13 cellular contexts compared by ENCODE assay signal in genomic region chr4:109444182-109444844, GRCh38. TPM values are rescaled to one million over a fixed set of nuclear protein-coding genes. Genes with fewer than 3 reads are reported as not detected.
DNase-seq lines count a peak whose midpoint lies in the region; ATAC-seq and TF ChIP-seq lines count a peak whose summit lies in the region.
"Had no signal": no experiment of that assay in that cellular context is flagged by ENCODE, and none has a peak within 500 bp of the region (broad histone marks: within the 10 kb centered on the region; RNA-seq: fewer than 3 reads in every experiment).

No MANE protein-coding gene starts in this region.

- no peak overlapping the region for H3K4me3 Mint-ChIP-seq in CD8-positive, alpha-beta T cell
- H3K4me3 Mint-ChIP-seq in GM23338 = no peak overlapping the region

- intact Hi-C loops in CD8-positive, alpha-beta T cell (cut with DNase I, micrococcal nuclease) = no loop called here
- intact Hi-C loops in OCI-LY7 (cut with micrococcal nuclease; ENCODE audit: unreplicated experiment) = no loop called here
- intact Hi-C loops in left lung (cut with DNase I) = no loop called here

- peak overlapping the region; percentile 15 for H3K27ac Mint-ChIP-seq in CD8-positive, alpha-beta T cell
- H3K27ac Mint-ChIP-seq in GM23338 = no peak overlapping the region

- H2AFZ ChIP-seq in OCI-LY7 (ENCODE audit: low read length) = no peak overlapping the region
- H2AFZ ChIP-seq in GM23338 = no peak overlapping the region

- H3K79me2 ChIP-seq in OCI-LY7 (ENCODE audit: insufficient read depth, low read depth, low read length) (peaks cover 83% of the 10 kb centered on the region), GM23338 (replicated peaks; ENCODE audit: insufficient read depth) (peaks cover 100% of the 10 kb centered on the region)

- peaks cover 77% of the 10 kb centered on the region for H3K4me1 Mint-ChIP-seq in CD8-positive, alpha-beta T cell (ENCODE audit: low read depth)
- H3K4me1 Mint-ChIP-seq in GM23338 = peaks cover 28% of the 10 kb centered on the region

- peaks cover under 1% of the 10 kb centered on the region for H3K36me3 ChIP-seq in CD8-positive, alpha-beta T cell (ENCODE audit: insufficient read depth, low read length)
- H3K36me3 ChIP-seq in OCI-LY7 (ENCODE audit: insufficient read depth, low read length) = peaks cover 45% of the 10 kb centered on the region
- H3K36me3 ChIP-seq in GM23338 (ENCODE audit: insufficient read depth) = no peaks in the 10 kb centered on the region
- H3K36me3 ChIP-seq in left lung = peaks cover 0 to 14% of the 10 kb centered on the region in 2 donors

- no peaks in the 10 kb centered on the region for H3F3A ChIP-seq in GM23338 (replicated peaks; ENCODE audit: low read depth)

- H3K4me2 ChIP-seq in OCI-LY7 (ENCODE audit: low read length) = peak overlapping the region; percentile 56
- no peak overlapping the region for H3K4me2 ChIP-seq in GM23338
- H3K4me2 ChIP-seq: SK-N-SH had no signal

- H3K4me1 ChIP-seq in CD8-positive, alpha-beta T cell (ENCODE audit: insufficient read depth, low read length) = peaks cover 21% of the 10 kb centered on the region
- H3K4me1 ChIP-seq in OCI-LY7 (ENCODE audit: insufficient read depth, low read length, poor library complexity, severe bottlenecking) = peaks cover 32% of the 10 kb centered on the region
- H3K4me1 ChIP-seq in GM23338 (ENCODE audit: insufficient read depth) = peaks cover 6% of the 10 kb centered on the region; the same call in 1 of the 2 replicates
- H3K4me1 ChIP-seq in left lung = peaks cover 10 to 60% of the 10 kb centered on the region in 2 donors

- no peaks in the 10 kb centered on the region for H3K9me2 ChIP-seq in OCI-LY7 (ENCODE audit: insufficient read depth, low read length)
- H3K9me2 ChIP-seq in GM23338 (ENCODE audit: insufficient read depth) = no peaks in the 10 kb centered on the region
- H3K9me2 ChIP-seq: SK-N-SH had no signal

- peaks cover 2% of the 10 kb centered on the region for H3K9me3 Mint-ChIP-seq in CD8-positive, alpha-beta T cell
- H3K9me3 Mint-ChIP-seq in GM23338 = peaks cover 9% of the 10 kb centered on the region

- no peak for DNase-seq in CD8-positive, alpha-beta T cell
- DNase-seq in OCI-LY7 (ENCODE audit: low spot score) (peak; percentile 54), NCI-H526 (lab: John Stamatoyannopoulos, UW) (no peak), GM23338 (ENCODE audit: low spot score) (no peak), left lung (no peak)
- DNase-seq in stimulated activated CD4-positive, alpha-beta T cell treated with anti-CD3 and anti-CD28 coated beads, Interleukin-4, amount 100 ng/mL, for 1 hour = no peak
- DNase-seq: AML-193, brain microvascular endothelial cell, NCI-H1694 treated with DMSO at 0.1 percent for 48 hours, SK-N-SH had no signal

- no TSS peak for BruUV-seq in OCI-LY7 (replicated peaks; lab: Mats Ljungman, UMichigan)

- no peak for TF ChIP-seq CTCF in CD8-positive, alpha-beta T cell (IDR thresholded peaks at IDR 0.05)
- TF ChIP-seq CTCF in OCI-LY7 (conservative IDR thresholded peaks at IDR 0.05; ENCODE audit: low read length) = no peak
- no peak for TF ChIP-seq CTCF in GM23338 (conservative IDR thresholded peaks at IDR 0.05; ENCODE audit: low read depth in 2 of 2)
- no peak for TF ChIP-seq CTCF in left lung (IDR thresholded peaks at IDR 0.05)

- POLR2A ChIA-PET in CD8-positive, alpha-beta T cell (lab: Charles Lee) = interaction anchor here (1.3 kb wide), 1 partner anchor 10 kb away, joined by 4 read pairs; no protein-coding TSS in a partner anchor
- POLR2A ChIA-PET in OCI-LY7 (lab: Charles Lee) = interaction anchor here (0.6 to 1.6 kb wide), 4 partner anchors 12 to 569 kb away, joined by 3 to 7 read pairs (median 4); partner anchors contain the start of gene SEC24B

- CTCF ChIA-PET in CD8-positive, alpha-beta T cell (lab: Charles Lee) = interaction anchor here (1.2 kb wide), 1 partner anchor 10 kb away, joined by 6 read pairs; the partner anchor contains the start of gene SEC24B
- CTCF ChIA-PET in OCI-LY7 (lab: Charles Lee; ENCODE audit: unreplicated experiment) = no interaction called here

- peaks cover 39% of the 10 kb centered on the region for H3K36me3 Mint-ChIP-seq in CD8-positive, alpha-beta T cell
- peaks cover 33% of the 10 kb centered on the region for H3K36me3 Mint-ChIP-seq in GM23338 (ENCODE audit: low read depth)

- ATAC-seq in CD8-positive, alpha-beta T cell = no peak
- ATAC-seq in GM19452 (IDR thresholded peaks at IDR 0.05; ENCODE audit: unreplicated experiment) (peak; percentile 56), HG03025 (IDR thresholded peaks at IDR 0.05; ENCODE audit: low FRiP score, unreplicated experiment) (peak; percentile 70), GM23338 (no peak), left lung (no peak)
- ATAC-seq: left lobe of liver had no signal

- no peaks in the 10 kb centered on the region for H3K9me3 ChIP-seq in CD8-positive, alpha-beta T cell (ENCODE audit: low read length)
- H3K9me3 ChIP-seq in OCI-LY7 (ENCODE audit: low read length) = no peaks in the 10 kb centered on the region
- H3K9me3 ChIP-seq in left lung = peaks cover 0 to 3% of the 10 kb centered on the region in 2 donors
- H3K9me3 ChIP-seq: SK-N-SH had no signal

- no peaks in the 10 kb centered on the region for H3K27me3 ChIP-seq in CD8-positive, alpha-beta T cell (ENCODE audit: insufficient read depth, low read length)
- H3K27me3 ChIP-seq in GM23338 (ENCODE audit: insufficient read depth) (no peaks in the 10 kb centered on the region), left lung (no peaks in the 10 kb centered on the region)
- H3K27me3 ChIP-seq: brain microvascular endothelial cell had no signal

- H4K20me1 ChIP-seq in OCI-LY7 (ENCODE audit: insufficient read depth, low read length) (peaks cover 32% of the 10 kb centered on the region), GM23338 (replicated peaks; ENCODE audit: insufficient read depth) (peaks cover 26% of the 10 kb centered on the region; the same call in 1 of the 2 replicates)

- H3K27me3 Mint-ChIP-seq in CD8-positive, alpha-beta T cell (ENCODE audit: low read depth) = no peaks in the 10 kb centered on the region
- peaks cover 2% of the 10 kb centered on the region for H3K27me3 Mint-ChIP-seq in GM23338 (ENCODE audit: insufficient read depth, low read depth, poor library complexity)

- H3K27ac ChIP-seq in CD8-positive, alpha-beta T cell (ENCODE audit: low read depth, low read length) = no peak overlapping the region
- peak overlapping the region; percentile 33 for H3K27ac ChIP-seq in OCI-LY7 (ENCODE audit: low read depth, low read length, poor library complexity, severe bottlenecking)
- H3K27ac ChIP-seq in GM23338 (ENCODE audit: low read depth) = no peak overlapping the region
- no peak overlapping the region for H3K27ac ChIP-seq in left lung
- H3K27ac ChIP-seq: brain microvascular endothelial cell had no signal

- no peak overlapping the region for H3K4me3 ChIP-seq in CD8-positive, alpha-beta T cell (ENCODE audit: low read depth, low read length)
- H3K4me3 ChIP-seq in OCI-LY7 (ENCODE audit: low read depth, low read length, poor library complexity, severe bottlenecking) = peak overlapping the region; percentile 25
- H3K4me3 ChIP-seq in GM23338 = no peak overlapping the region
- H3K4me3 ChIP-seq in left lung = no peak overlapping the region

TF ChIP-seq in GM23338, 12 proteins besides CTCF, POLR2A, EP300 and RAD21 (continues in another document):
- TF ChIP-seq ETS1 (IDR thresholded peaks at IDR 0.05) (no peak), ZNF114 (CRISPR knock-in tag; IDR thresholded peaks at IDR 0.05) (no peak), EZH2 (IDR thresholded peaks at IDR 0.05; ENCODE audit: low read depth, unreplicated experiment) (no peak)

RNA-seq across cellular contexts. Expression of gene SEC24B, which starts 10.7 kb away (rescaled TPM):
- total RNA-seq in CD8-positive, alpha-beta T cell = 10 to 100 TPM; 40.6 to 42.9 TPM
- 8.7 and 13.1 TPM in 2 replicates for total RNA-seq in OCI-LY7 (2014; rRNA removed; shearing (Covaris generic))
- 26.3 and 28.6 TPM in 2 replicates for total RNA-seq in OCI-LY7 (2022)
- 30.1 and 32.8 TPM in 2 replicates for total RNA-seq in GM23338 (2014; rRNA removed; shearing (Covaris generic))
- polyA plus RNA-seq in GM23338 (2016; fragmentation: Nextera tagmentation; extraction: Ambion mirVana) = 9.2 and 9.4 TPM in 2 replicates
- 10 to 100 TPM; 27.0 to 28.2 TPM for total RNA-seq in left lung

Comparison
In these comparisons a context has a peak if more than half of its experiments do, and no peak if none do; other contexts are left out.
1. ATAC-seq: peak in GM19452 (single experiment) and HG03025 (single experiment); none in CD8-positive, alpha-beta T cell (single experiment), GM23338 (single experiment) and left lung (single experiment).